8 cellular contexts compared by ENCODE assay signal in genomic region chr17:76584427-76585047, GRCh38. TPM values are rescaled to one million over a fixed set of nuclear protein-coding genes. Genes with fewer than 3 reads are reported as not detected.
DNase-seq lines count a peak whose midpoint lies in the region; ATAC-seq and TF ChIP-seq lines count a peak whose summit lies in the region.

No MANE protein-coding gene starts in this region.

- H3K9me2 ChIP-seq in HCT116 (ENCODE audit: insufficient read depth), result no peaks in the 10 kb centered on the region
- no peaks in the 10 kb centered on the region for H3K9me2 ChIP-seq in Karpas-422 (replicated peaks; ENCODE audit: insufficient read depth, low read length)

- H3K27ac ChIP-seq in HCT116 (ENCODE audit: low read depth, low read length) (peak overlapping the region; percentile 80; the same call in 1 of the 2 replicates), iPS-20b (ENCODE audit: low read length) (no peak overlapping the region), skin epidermis (peak overlapping the region; percentile 84 to 99 (median 92)), Karpas-422 (ENCODE audit: low read length) (no peak overlapping the region)

- intact Hi-C loops in HCT116 (cut with micrococcal nuclease), result no loop called here

- H2AFZ ChIP-seq in HCT116 (ENCODE audit: low read depth, low read length, poor library complexity, severe bottlenecking) (no peak overlapping the region), Karpas-422 (ENCODE audit: low read length) (no peak overlapping the region)

- no TSS peak for BruUV-seq in HCT116 (replicated peaks; lab: Mats Ljungman, UMichigan)

- H3K27me3 Mint-ChIP-seq in activated naive CD8-positive, alpha-beta T cell treated with anti-CD3 and anti-CD28 coated beads, Interleukin-2, amount 50 U/mL, for 24 hours, result peaks cover 52% of the 10 kb centered on the region

- ATAC-seq in HCT116, result no peak; the same call in none of the 2 replicates
- ATAC-seq in activated naive CD8-positive, alpha-beta T cell treated with anti-CD3 and anti-CD28 coated beads, Interleukin-2, amount 50 U/mL, for 24 hours, result no peak

- H3K4me3 Mint-ChIP-seq in activated naive CD8-positive, alpha-beta T cell treated with anti-CD3 and anti-CD28 coated beads, Interleukin-2, amount 50 U/mL, for 24 hours, result peak overlapping the region; percentile 63

- H3K9me3 Mint-ChIP-seq in activated naive CD8-positive, alpha-beta T cell treated with anti-CD3 and anti-CD28 coated beads, Interleukin-2, amount 50 U/mL, for 24 hours, result no peaks in the 10 kb centered on the region

- no peak for DNase-seq in HCT116 (ENCODE audit: low read depth, low spot score)
- DNase-seq in activated naive CD8-positive, alpha-beta T cell treated with anti-CD3 and anti-CD28 coated beads, Interleukin-2, amount 50 U/mL, for 24 hours, result no peak
- DNase-seq in LoVo (ENCODE audit: low spot score), result no peak
- DNase-seq in NCI-H1930 (lab: John Stamatoyannopoulos, UW), result no peak
- no peak for DNase-seq in stimulated activated naive CD4-positive, alpha-beta T cell treated with Interleukin-2 at 50 U/mL for 16 hours (lab: John Stamatoyannopoulos, UW)
- no peak for DNase-seq in Karpas-422

- CTCF ChIA-PET in HCT116 (lab: Charles Lee), result interaction anchor here (0.9 kb wide), 1 partner anchor 39 kb away, joined by 4 read pairs; no protein-coding TSS in a partner anchor

- no peak for TF ChIP-seq POLR2A in HCT116 (IDR thresholded peaks at IDR 0.05; ENCODE audit: borderline replicate concordance, extremely low read depth, insufficient read depth, insufficient read length)

- H3K4me1 Mint-ChIP-seq in activated naive CD8-positive, alpha-beta T cell treated with anti-CD3 and anti-CD28 coated beads, Interleukin-2, amount 50 U/mL, for 24 hours, result peaks cover 17% of the 10 kb centered on the region

- H3K4me1 ChIP-seq in HCT116 (ENCODE audit: control insufficient read depth in 1 of 2, insufficient read depth in 2 of 2, low read length in 2 of 2), result peaks cover 21 to 45% of the 10 kb centered on the region in 2 experiments
- H3K4me1 ChIP-seq in iPS-20b (ENCODE audit: insufficient read depth, low read length), result 0 out of 2 replicates have a peak, but pooled peaks cover 4% of the 10 kb centered on the region
- no peaks in the 10 kb centered on the region for H3K4me1 ChIP-seq in Karpas-422 (ENCODE audit: low read length)

- H3K27me3 ChIP-seq in HCT116 (ENCODE audit: insufficient read depth, low read length) (no peaks in the 10 kb centered on the region), iPS-20b (ENCODE audit: insufficient read depth, low read length) (peaks cover 79% of the 10 kb centered on the region), Karpas-422 (ENCODE audit: low read length) (no peaks in the 10 kb centered on the region)

- RAD21 ChIA-PET in HCT116 (lab: Charles Lee; ENCODE audit: low non-redundant PET in 1 of 2, low total read pairs in 2 of 2, uncharacterized antibody in 2 of 2, unreplicated experiment in 2 of 2), result no interaction called here

- TF ChIP-seq RAD21 in HCT116 (IDR thresholded peaks at IDR 0.05; ENCODE audit: low read depth), result no peak

- H3K36me3 Mint-ChIP-seq in activated naive CD8-positive, alpha-beta T cell treated with anti-CD3 and anti-CD28 coated beads, Interleukin-2, amount 50 U/mL, for 24 hours (ENCODE audit: low read depth), result no peaks in the 10 kb centered on the region

- H3K4me2 ChIP-seq in HCT116 (ENCODE audit: low read length) (peak overlapping the region; percentile 99), Karpas-422 (ENCODE audit: low read depth, low read length, poor library complexity, severe bottlenecking) (no peak overlapping the region)

- H3K9ac ChIP-seq in HCT116 (ENCODE audit: low read length) (peak overlapping the region; percentile 86), iPS-20b (ENCODE audit: low read depth, low read length) (peak overlapping the region; percentile 41; the same call in 1 of the 2 replicates), Karpas-422 (ENCODE audit: low read length) (no peak overlapping the region)

- no peak overlapping the region for H3K27ac Mint-ChIP-seq in activated naive CD8-positive, alpha-beta T cell treated with anti-CD3 and anti-CD28 coated beads, Interleukin-2, amount 50 U/mL, for 24 hours

- POLR2A ChIA-PET in HCT116 (lab: Charles Lee), result interaction anchor here (0.6 to 1.8 kb wide), 3 partner anchors 9 to 38 kb away, joined by 3 to 10 read pairs (median 4); no protein-coding TSS in a partner anchor

- H3K79me2 ChIP-seq in HCT116 (ENCODE audit: insufficient read depth, low read length) (no peaks in the 10 kb centered on the region; the same call in 1 of the 2 replicates), Karpas-422 (ENCODE audit: low read length) (no peaks in the 10 kb centered on the region)

- TF ChIP-seq CTCF in HCT116 (IDR thresholded peaks at IDR 0.05 in 2 of 3, conservative IDR thresholded peaks at IDR 0.05 in 1 of 3; ENCODE audit: borderline replicate concordance in 1 of 3, insufficient read depth in 1 of 3, low read depth in 2 of 3, low read length in 2 of 3), result no peak

- H4K20me1 ChIP-seq in HCT116 (ENCODE audit: insufficient read depth), result no peaks in the 10 kb centered on the region
- no peaks in the 10 kb centered on the region for H4K20me1 ChIP-seq in Karpas-422 (ENCODE audit: insufficient read depth, low read depth, low read length)

- peak overlapping the region; percentile 68 to 87 for H3K4me3 ChIP-seq in HCT116 (replicated peaks in 1 of 2; ENCODE audit: low read depth in 1 of 2, low read length in 2 of 2)
- H3K4me3 ChIP-seq in iPS-20b (ENCODE audit: low read length), result peak overlapping the region; percentile 68
- H3K4me3 ChIP-seq in skin epidermis, result peak overlapping the region; percentile 39 to 70 (median 59)
- H3K4me3 ChIP-seq in Karpas-422 (ENCODE audit: low read length), result no peak overlapping the region

- H3K9me3 ChIP-seq in HCT116 (ENCODE audit: control insufficient read depth in 1 of 2, insufficient read depth in 1 of 2, low read depth in 1 of 2, low read length in 2 of 2) (no peaks in the 10 kb centered on the region), iPS-20b (ENCODE audit: insufficient read depth, low read depth, low read length) (no peaks in the 10 kb centered on the region), Karpas-422 (ENCODE audit: low read length) (no peaks in the 10 kb centered on the region)

- no peaks in the 10 kb centered on the region for H3K36me3 ChIP-seq in HCT116 (ENCODE audit: control insufficient read depth in 1 of 2, insufficient read depth in 2 of 2, low read length in 2 of 2)
- H3K36me3 ChIP-seq in iPS-20b (ENCODE audit: insufficient read depth, low read depth, low read length), result no peaks in the 10 kb centered on the region
- no peaks in the 10 kb centered on the region for H3K36me3 ChIP-seq in Karpas-422 (ENCODE audit: insufficient read depth, low read length)

TF ChIP-seq in HCT116, 20 proteins besides CTCF, POLR2A, EP300 and RAD21:
- TF ChIP-seq MAX (IDR thresholded peaks at IDR 0.05) (peak; percentile 41; the same call in 1 of the 2 replicates), CBX3 (IDR thresholded peaks at IDR 0.05; ENCODE audit: low read depth) (no peak)
TF ChIP-seq in HCT116: peak in this region for 1.

RNA-seq across cellular contexts. Expression of gene ST6GALNAC2, which starts 1.1 kb away (rescaled TPM):
- 14.7 TPM for total RNA-seq in HCT116 (2021; ENCODE audit: unreplicated experiment)
- 11.4 and 13.8 TPM in 2 replicates for polyA plus RNA-seq in HCT116 (2012)
- total RNA-seq in Karpas-422 (2014; rRNA removed; shearing (Covaris generic); ENCODE audit: low replicate concordance), result not detected in 2 replicates

RNA-seq across cellular contexts. Expression of gene PRCD, which starts 44.7 kb away (rescaled TPM):
- not detected for total RNA-seq in HCT116 (2021; ENCODE audit: unreplicated experiment)
- 0.39 and 0.62 TPM in 2 replicates for polyA plus RNA-seq in HCT116 (2012)
- 0.37 and 0.69 TPM in 2 replicates for total RNA-seq in Karpas-422 (2014; rRNA removed; shearing (Covaris generic); ENCODE audit: low replicate concordance)

RNA-seq across cellular contexts. Expression of gene CYGB, which starts 47.0 kb away (rescaled TPM):
- 0.66 TPM for total RNA-seq in HCT116 (2021; ENCODE audit: unreplicated experiment)
- polyA plus RNA-seq in HCT116 (2012), result 0.22 and 0.36 TPM in 2 replicates
- 0.07 TPM in 1 of 2 replicates, not detected in the other for total RNA-seq in Karpas-422 (2014; rRNA removed; shearing (Covaris generic); ENCODE audit: low replicate concordance)

RNA-seq across cellular contexts. Expression of gene ST6GALNAC1, which starts 59.0 kb away (rescaled TPM):
- total RNA-seq in HCT116 (2021; ENCODE audit: unreplicated experiment), result not detected
- 0.12 and 0.30 TPM in 2 replicates for polyA plus RNA-seq in HCT116 (2012)
- total RNA-seq in Karpas-422 (2014; rRNA removed; shearing (Covaris generic); ENCODE audit: low replicate concordance), result not detected in 2 replicates

Comparison
In these comparisons a context has a peak if more than half of its experiments do, and no peak if none do; other contexts are left out.
1. H3K27ac ChIP-seq: peak in HCT116 (single experiment) and skin epidermis (21 of 21); none in iPS-20b (single experiment) and Karpas-422 (single experiment).
2. RNA of gene ST6GALNAC2, which starts 1.1 kb away (total RNA-seq): 14.7 TPM in HCT116 (single experiment); not detected in Karpas-422; every median in the first group is over 10 times any median in the second.